9 cellular contexts compared by ENCODE assay signal in genomic region chr19:38209671-38210457, GRCh38. TPM values are rescaled to one million over a fixed set of nuclear protein-coding genes. Genes with fewer than 3 reads are reported as not detected.
A peak's percentile ranks its signal among the peaks of the same experiment; 100 is the strongest.
DNase-seq lines count a peak whose midpoint lies in the region; ATAC-seq and TF ChIP-seq lines count a peak whose summit lies in the region.
"Had no signal": no experiment of that assay in that cellular context is flagged by ENCODE, and none has a peak within 500 bp of the region (broad histone marks: within the 10 kb centered on the region; RNA-seq: fewer than 3 reads in every experiment).

No MANE protein-coding gene starts in this region.

- no peaks in the 10 kb centered on the region for H3K9me3 ChIP-seq in MG63

- peak overlapping the region; percentile 84 for H3K27ac ChIP-seq in substantia nigra (ENCODE audit: low read depth, low read length, poor library complexity, severe bottlenecking)

- peak; percentile 31 for DNase-seq in MG63
- DNase-seq in cardiac fibroblast (ENCODE audit: low read depth in 2 of 2): peak; percentile 38 to 51
- peak; percentile 39 to 68 for DNase-seq in left colon
- DNase-seq in substantia nigra (lab: John Stamatoyannopoulos, UW): peak in 48 of 49 donors; percentile 18 to 88 (median 64)
- DNase-seq in D341Med (ENCODE audit: low spot score): no peak

- ATAC-seq in left colon (peak; percentile 30), HG02798 (IDR thresholded peaks at IDR 0.05; ENCODE audit: poor library complexity, unreplicated experiment) (no peak), HG03378 (IDR thresholded peaks at IDR 0.05; ENCODE audit: unreplicated experiment) (no peak), GM21515 (IDR thresholded peaks at IDR 0.05; ENCODE audit: unreplicated experiment) (no peak)

- no peak overlapping the region for H3K4me3 ChIP-seq in MG63
- H3K4me3 ChIP-seq in cardiac fibroblast (replicated peaks in 1 of 2; ENCODE audit: low read depth in 2 of 2, low read length in 2 of 2): peak overlapping the region; percentile 2 to 24

- intact Hi-C loops in left colon (cut with DNase I, micrococcal nuclease): no loop called here

- TF ChIP-seq CTCF in cardiac fibroblast (IDR thresholded peaks at IDR 0.05; ENCODE audit: low read depth, low read length): no peak

- peaks cover 8% of the 10 kb centered on the region for H3K36me3 ChIP-seq in MG63

- no peaks in the 10 kb centered on the region for H3K27me3 ChIP-seq in MG63

RNA-seq across cellular contexts. Expression of gene DPF1, which starts 14.2 kb away (rescaled TPM):
- 6.9 and 7.0 TPM in 2 replicates for total RNA-seq in MG63 (2014; rRNA removed; shearing (Covaris generic); ENCODE audit: low replicate concordance)
- not detected for total RNA-seq in left colon
- total RNA-seq: liver had no signal

RNA-seq across cellular contexts. Expression of gene PPP1R14A, which starts 46.3 kb away (rescaled TPM):
- 1.0 TPM in 1 of 2 replicates, not detected in the other for total RNA-seq in MG63 (2014; rRNA removed; shearing (Covaris generic); ENCODE audit: low replicate concordance)
- total RNA-seq in left colon: 10 to 100 TPM in 1 of 2 donors, 1 to 10 TPM in 1; 7.1 to 38.3 TPM

RNA-seq across cellular contexts. Expression of gene SPINT2, which starts 54.5 kb away (rescaled TPM):
- 1.8 and 7.7 TPM in 2 replicates for total RNA-seq in MG63 (2014; rRNA removed; shearing (Covaris generic); ENCODE audit: low replicate concordance)
- 100 to 1,000 TPM; 852 to 964 TPM for total RNA-seq in left colon

Comparison
In these comparisons a context has a peak if more than half of its experiments do, and no peak if none do; other contexts are left out.
1. RNA of gene SPINT2, which starts 54.5 kb away (total RNA-seq): 852 to 964 TPM in left colon; 1.8 to 7.7 TPM in MG63; every median in the first group is over 10 times any median in the second.